Comparison of ENCODE assay signal across 1 cellular context in genomic region chr14:57755018-57755521, GRCh38.
TF ChIP-seq lines count a peak whose summit lies in the region.

No MANE protein-coding gene starts in this region.

TF ChIP-seq in GM23338, 12 proteins besides CTCF, POLR2A, EP300 and RAD21 (continued from another document):
- TF ChIP-seq ZNF331 (CRISPR knock-in tag; IDR thresholded peaks at IDR 0.05; ENCODE audit: low read depth) (no peak), ZNF114 (CRISPR knock-in tag; IDR thresholded peaks at IDR 0.05) (no peak), REST (IDR thresholded peaks at IDR 0.05; ENCODE audit: unreplicated experiment) (no peak), NANOG (IDR thresholded peaks at IDR 0.05; ENCODE audit: borderline replicate concordance) (no peak), POLR2AphosphoS5 (IDR thresholded peaks at IDR 0.05; ENCODE audit: low read depth) (no peak), EZH2phosphoT487 (IDR thresholded peaks at IDR 0.05; ENCODE audit: unreplicated experiment) (no peak)
TF ChIP-seq in GM23338: peak in this region for 0.
